Comparison of ENCODE assay signal across 1 cellular context in genomic region chr15:76939715-76940114, GRCh38.
A peak's percentile ranks its signal among the peaks of the same experiment; 100 is the strongest.
TF ChIP-seq lines count a peak whose summit lies in the region.

No MANE protein-coding gene starts in this region.

TF ChIP-seq in endothelial cell of umbilical vein, 7 proteins besides CTCF, POLR2A, EP300 and RAD21:
- TF ChIP-seq MYC (IDR thresholded peaks at IDR 0.05; ENCODE audit: low read depth, low read length): no peak
- TF ChIP-seq FOS (IDR thresholded peaks at IDR 0.05; ENCODE audit: borderline replicate concordance, insufficient read depth, low read length): peak; percentile 11
- TF ChIP-seq JUN (IDR thresholded peaks at IDR 0.05; ENCODE audit: borderline replicate concordance, insufficient read depth, insufficient read length, low read depth): peak; percentile 13
